Comparison of ENCODE assay signal across 14 cellular contexts in genomic region chr3:149468504-149469212, GRCh38. TPM values are rescaled to one million over a fixed set of nuclear protein-coding genes. Genes with fewer than 3 reads are reported as not detected.
DNase-seq lines count a peak whose midpoint lies in the region; ATAC-seq, FAIRE-seq and TF ChIP-seq lines count a peak whose summit lies in the region.
"Had no signal": no experiment of that assay in that cellular context is flagged by ENCODE, and none has a peak within 500 bp of the region (broad histone marks: within the 10 kb centered on the region; RNA-seq: fewer than 3 reads in every experiment).

No MANE protein-coding gene starts in this region.

- H3K4me1 ChIP-seq in A549 (peaks cover 50% of the 10 kb centered on the region), NT2/D1 (ENCODE audit: insufficient read depth, insufficient read length) (no peaks in the 10 kb centered on the region), kidney (ENCODE audit: control insufficient read depth in 1 of 2, insufficient read depth in 1 of 2, low read depth in 1 of 2, low read length in 2 of 2) (peaks cover 0 to 10% of the 10 kb centered on the region in 2 donors)

- no peaks in the 10 kb centered on the region for H3K9me3 ChIP-seq in A549
- H3K9me3 ChIP-seq in NT2/D1 (ENCODE audit: insufficient read depth, low read length): no peaks in the 10 kb centered on the region
- no peaks in the 10 kb centered on the region for H3K9me3 ChIP-seq in kidney (ENCODE audit: control insufficient read depth in 1 of 2, low read length in 2 of 2)

- TF ChIP-seq CTCF in A549 (IDR thresholded peaks at IDR 0.05) (no peak), kidney (IDR thresholded peaks at IDR 0.05; ENCODE audit: borderline replicate concordance, extremely low read depth, insufficient read depth) (no peak)

- no peak for TF ChIP-seq EP300 in A549 (IDR thresholded peaks at IDR 0.05)

- intact Hi-C loops in kidney (cut with DNase I): no loop called here

- no peak overlapping the region for H3K4me2 ChIP-seq in A549

- DNase-seq in A549 (ENCODE audit: low read depth in 1 of 2, low spot score in 1 of 2): no peak
- peak; percentile 13 for DNase-seq in NT2/D1 (ENCODE audit: low read depth, low spot score)
- no peak for DNase-seq in stimulated activated CD4-positive, alpha-beta T cell treated with anti-CD3 and anti-CD28 coated beads, Interleukin-4, amount 100 ng/mL, for 1 hour
- DNase-seq in kidney: no peak
- DNase-seq in epidermal melanocyte (ENCODE audit: insufficient read length, low spot score): no peak
- DNase-seq in NCI-H2196 treated with DMSO at 0.1 percent for 48 hours (lab: John Stamatoyannopoulos, UW; ENCODE audit: unreplicated experiment): no peak
- DNase-seq: activated CD4-positive, alpha-beta T cell treated with anti-CD3 and anti-CD28 coated beads, Interleukin-2, amount 10 ng/mL, durations not matched to agents 24 days and 14 days; Karpas-422; naive thymus-derived CD8-positive, alpha-beta T cell had no signal

- no peaks in the 10 kb centered on the region for H3K36me3 ChIP-seq in NT2/D1 (ENCODE audit: insufficient read depth, insufficient read length, low read length)
- no peaks in the 10 kb centered on the region for H3K36me3 ChIP-seq in kidney (ENCODE audit: control insufficient read depth in 1 of 2, insufficient read depth in 2 of 2, low read length in 2 of 2)

- WGBS in A549 (ENCODE audit: missing lambda C conversion rate): 93% methylated on average over 2 of the region's 2 CpGs

- POLR2A ChIA-PET in A549 (lab: Yijun Ruan, JAX): no interaction called here

- H3K4me3 ChIP-seq in A549 (no peak overlapping the region), NT2/D1 (ENCODE audit: insufficient read length, low read depth) (no peak overlapping the region), kidney (ENCODE audit: low read length in 2 of 2) (no peak overlapping the region)

- no peak for TF ChIP-seq POLR2A in A549 (IDR thresholded peaks at IDR 0.05; ENCODE audit: low read length)

- H3K27ac ChIP-seq in A549 (peak overlapping the region; percentile 22 to 68; a peak in 4 of 6 replicates), kidney (ENCODE audit: low read depth in 2 of 2, low read length in 2 of 2) (no peak overlapping the region)

- FAIRE-seq in A549 (lab: Jason Lieb, UNC) (no peak), kidney (lab: Jason Lieb, UNC) (no peak)
- FAIRE-seq: frontal cortex, RCC 7860 had no signal

- CTCF ChIA-PET in A549 (lab: Yijun Ruan, JAX): interaction anchor here (0.9 to 2.1 kb wide), 3 partner anchors 9 to 12 kb away, joined by 3 to 9 read pairs (median 5); no protein-coding TSS in a partner anchor

- ATAC-seq in A549: no peak
- peak; percentile 88 for ATAC-seq in GM19452 (IDR thresholded peaks at IDR 0.05; ENCODE audit: unreplicated experiment)
- peak; percentile 88 for ATAC-seq in HG02938 (IDR thresholded peaks at IDR 0.05; ENCODE audit: unreplicated experiment)
- ATAC-seq: naive thymus-derived CD8-positive, alpha-beta T cell had no signal

- no peaks in the 10 kb centered on the region for H3K27me3 ChIP-seq in NT2/D1 (ENCODE audit: insufficient read depth, insufficient read length)

- H3K9ac ChIP-seq in NT2/D1 (ENCODE audit: insufficient read length, low read depth): no peak overlapping the region
- no peak overlapping the region for H3K9ac ChIP-seq in kidney (ENCODE audit: low read length in 2 of 2)

- TF ChIP-seq RAD21 in A549 (conservative IDR thresholded peaks at IDR 0.05 in 1 of 2, IDR thresholded peaks at IDR 0.05 in 1 of 2): no peak

TF ChIP-seq in A549, 52 proteins besides CTCF, POLR2A, EP300 and RAD21:
- TF ChIP-seq POLR2AphosphoS2 (conservative IDR thresholded peaks at IDR 0.05; ENCODE audit: low read length): no peak
- no peak for TF ChIP-seq HEYL (CRISPR knock-in tag; IDR thresholded peaks at IDR 0.05)
- no peak for TF ChIP-seq FOSL2 (IDR thresholded peaks at IDR 0.05)
- TF ChIP-seq FOSL2 (CRISPR knock-in tag; IDR thresholded peaks at IDR 0.05): no peak
- no peak for TF ChIP-seq RFX5 (IDR thresholded peaks at IDR 0.05)
- no peak for TF ChIP-seq ZC3H11A (IDR thresholded peaks at IDR 0.05)
- TF ChIP-seq CBX8 (IDR thresholded peaks at IDR 0.05): no peak
- TF ChIP-seq FOSB (CRISPR knock-in tag; IDR thresholded peaks at IDR 0.05): no peak
- TF ChIP-seq ZNF302 (CRISPR knock-in tag; IDR thresholded peaks at IDR 0.05): no peak
- no peak for TF ChIP-seq NPAS2 (CRISPR knock-in tag; IDR thresholded peaks at IDR 0.05; ENCODE audit: borderline replicate concordance)
- TF ChIP-seq KDM5A (IDR thresholded peaks at IDR 0.05): no peak
- TF ChIP-seq PHF8 (IDR thresholded peaks at IDR 0.05; ENCODE audit: borderline replicate concordance, low read depth): no peak
- no peak for TF ChIP-seq RCOR1 (IDR thresholded peaks at IDR 0.05; ENCODE audit: low read depth, low read length)
- TF ChIP-seq ZSCAN20 (CRISPR knock-in tag; IDR thresholded peaks at IDR 0.05): no peak
- no peak for TF ChIP-seq JUN (IDR thresholded peaks at IDR 0.05)
- no peak for TF ChIP-seq GATA3 (IDR thresholded peaks at IDR 0.05; ENCODE audit: borderline replicate concordance)

RNA-seq across cellular contexts. Expression of gene TM4SF4, which starts 5.8 kb away (rescaled TPM):
- polyA plus RNA-seq in A549 (2011; rRNA removed) (17.4 and 38.6 TPM in 2 replicates), A549 (2017; fragmentation: RNase III; extraction: RNeasy Plus Mini Kit Qiagen cat#74134 plus additional on column Dnase treatment) (28.7 to 45.2 TPM (median 32.2 TPM) in 3 replicates), kidney (ENCODE audit: insufficient read depth, low read depth, low replicate concordance) (0.92 TPM)
- polyA plus RNA-seq in A549 (2012; cell fraction: cytosol; rRNA removed): 6.2 and 9.6 TPM in 2 replicates
- polyA plus RNA-seq in A549 (2012; cell fraction: nucleus; rRNA removed): 5.8 and 6.9 TPM in 2 replicates
- 20.8 and 30.0 TPM in 2 replicates for polyA minus RNA-seq in A549 (2011; rRNA and poly(A)+ RNA removed)
- 0.94 TPM for total RNA-seq in kidney
- total RNA-seq: A172; activated CD4-positive, alpha-beta T cell treated with anti-CD3 and anti-CD28 coated beads, Interleukin-2, amount 10 ng/mL, durations not matched to agents 24 days and 14 days; frontal cortex; naive thymus-derived CD8-positive, alpha-beta T cell had no signal
- polyA plus RNA-seq: naive thymus-derived CD8-positive, alpha-beta T cell had no signal

Comparison
In these comparisons a context has a peak if more than half of its experiments do, and no peak if none do; other contexts are left out.
1. ATAC-seq: peak in GM19452 (single experiment) and HG02938 (single experiment); none in A549 (0 of 2).
2. H3K27ac ChIP-seq: peak in A549 (2 of 2); none in kidney (0 of 2).